In the genomic region with DNA sequence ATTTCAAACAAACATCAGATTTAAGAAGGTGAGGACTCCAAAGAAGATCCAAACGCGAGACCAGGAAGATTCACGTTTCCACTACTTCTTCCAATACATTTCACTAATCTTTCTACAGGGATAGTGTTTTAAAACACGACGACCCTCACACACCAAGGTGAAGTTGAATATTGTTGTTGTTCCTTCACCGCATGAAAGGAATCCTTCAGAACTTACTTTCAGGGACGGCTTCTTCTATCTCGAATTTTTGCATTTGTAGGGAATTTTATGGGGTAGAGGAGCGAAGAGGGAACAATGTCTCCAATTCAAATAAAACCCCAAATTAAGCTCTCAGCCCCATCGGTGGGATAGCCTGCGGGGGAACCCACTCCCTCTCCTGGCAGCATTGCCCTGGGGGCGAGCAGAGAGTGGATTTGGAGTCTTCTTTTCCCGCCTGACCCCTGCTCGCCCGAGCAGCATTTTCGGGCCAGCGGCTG, we compare ENCODE assay signal across 8 cellular contexts. TPM values are rescaled to one million over a fixed set of nuclear protein-coding genes. Genes with fewer than 3 reads are reported as not detected.
DNase-seq lines count a peak whose midpoint lies in the region; ATAC-seq and TF ChIP-seq lines count a peak whose summit lies in the region.

No MANE protein-coding gene starts in this region.

- no peak for TF ChIP-seq CTCF in GM12875 (IDR thresholded peaks at IDR 0.05; ENCODE audit: borderline replicate concordance, insufficient read depth, low read depth, low read length)
- peak; percentile 72; the same call in 1 of the 2 replicates for TF ChIP-seq CTCF in OCI-LY7 (conservative IDR thresholded peaks at IDR 0.05; ENCODE audit: low read length)
- TF ChIP-seq CTCF in epithelial cell of esophagus (IDR thresholded peaks at IDR 0.05; ENCODE audit: insufficient read depth, low read depth, low read length, missing control alignments): no peak
- no peak for TF ChIP-seq CTCF in psoas muscle (IDR thresholded peaks at IDR 0.05)

- 8 to 12% (median 10%) methylated on average over 17 of the region's 17 CpGs for WGBS in psoas muscle, 3 donors

- ATAC-seq in psoas muscle (no peak), HG02642 (IDR thresholded peaks at IDR 0.05; ENCODE audit: poor library complexity, unreplicated experiment) (no peak), GM18909 (IDR thresholded peaks at IDR 0.05; ENCODE audit: poor library complexity, unreplicated experiment) (no peak), HG02938 (IDR thresholded peaks at IDR 0.05; ENCODE audit: unreplicated experiment) (no peak)

- no peaks in the 10 kb centered on the region for H3K9me2 ChIP-seq in OCI-LY7 (ENCODE audit: insufficient read depth, low read length)

- H3K27me3 ChIP-seq in psoas muscle (ENCODE audit: insufficient read depth in 3 of 3, low read length in 2 of 3): peaks cover 0 to 100% (median 49%) of the 10 kb centered on the region in 3 donors

- H4K20me1 ChIP-seq in OCI-LY7 (ENCODE audit: insufficient read depth, low read length): no peaks in the 10 kb centered on the region

- CTCF ChIA-PET in OCI-LY7 (lab: Charles Lee; ENCODE audit: unreplicated experiment): no interaction called here

- H3K9me3 ChIP-seq in OCI-LY7 (ENCODE audit: low read length) (no peaks in the 10 kb centered on the region), psoas muscle (no peaks in the 10 kb centered on the region)

- POLR2A ChIA-PET in OCI-LY7 (lab: Charles Lee): no interaction called here

- H3K4me2 ChIP-seq in OCI-LY7 (ENCODE audit: low read length): peak overlapping the region; percentile 53

- no TSS peak for BruUV-seq in OCI-LY7 (replicated peaks; lab: Mats Ljungman, UMichigan)

- intact Hi-C loops in OCI-LY7 (cut with micrococcal nuclease; ENCODE audit: unreplicated experiment) (loop anchor here (10.0 kb wide), 1 partner anchor 1152 kb away; no protein-coding TSS in a partner anchor), psoas muscle (cut with DNase I) (no loop called here)

- H3K27ac ChIP-seq in OCI-LY7 (ENCODE audit: low read depth, low read length, poor library complexity, severe bottlenecking) (no peak overlapping the region), psoas muscle (no peak overlapping the region)

- DNase-seq in OCI-LY7 (ENCODE audit: low spot score): no peak
- no peak for DNase-seq in epithelial cell of esophagus (ENCODE audit: low read depth)
- DNase-seq in psoas muscle: no peak
- DNase-seq in NCI-H1694 (lab: John Stamatoyannopoulos, UW): no peak

- peak overlapping the region; percentile 27 for H3K4me3 ChIP-seq in GM12875 (ENCODE audit: low read depth, low read length)
- H3K4me3 ChIP-seq in OCI-LY7 (ENCODE audit: low read depth, low read length, poor library complexity, severe bottlenecking): peak overlapping the region; percentile 23
- H3K4me3 ChIP-seq in epithelial cell of esophagus (ENCODE audit: low read length): peak overlapping the region; percentile 3
- H3K4me3 ChIP-seq in psoas muscle: peak overlapping the region; percentile 63

- H3K79me2 ChIP-seq in OCI-LY7 (ENCODE audit: insufficient read depth, low read depth, low read length): no peaks in the 10 kb centered on the region

- H3K4me1 ChIP-seq in OCI-LY7 (ENCODE audit: insufficient read depth, low read length, poor library complexity, severe bottlenecking) (no peaks in the 10 kb centered on the region), psoas muscle (peaks cover 37% of the 10 kb centered on the region)

- peak overlapping the region; percentile 72; the same call in 1 of the 2 replicates for H2AFZ ChIP-seq in OCI-LY7 (ENCODE audit: low read length)

- H3K36me3 ChIP-seq in OCI-LY7 (ENCODE audit: insufficient read depth, low read length) (no peaks in the 10 kb centered on the region), psoas muscle (ENCODE audit: insufficient read depth in 1 of 2, low read depth in 1 of 2) (no peaks in the 10 kb centered on the region)

RNA-seq across cellular contexts. Expression of a gene that starts 1.5 kb away (rescaled TPM):
- total RNA-seq in OCI-LY7 (2014; rRNA removed; shearing (Covaris generic)): not detected in 2 replicates
- not detected in 2 replicates for total RNA-seq in OCI-LY7 (2022)
- 1 to 10 TPM in 2 of 4 donors, under 1 TPM in 2; 0.64 to 1.8 (median 0.89) TPM for total RNA-seq in psoas muscle
- polyA plus RNA-seq in psoas muscle: 1 to 10 TPM in 1 of 3 donors, under 1 TPM in 2; 0.64 to 1.2 (median 0.74) TPM

Comparison
In these comparisons a context has a peak if more than half of its experiments do, and no peak if none do; other contexts are left out.
1. H3K4me3 ChIP-seq: peak in every context shown above with its lines; median percentile 63 in psoas muscle; 27 in GM12875; 23 in OCI-LY7; 3 in epithelial cell of esophagus.